In genomic region chr18:2654828-2655152, GRCh38 we compare ENCODE assay signal across 8 cellular contexts. TPM values are rescaled to one million over a fixed set of nuclear protein-coding genes. Genes with fewer than 3 reads are reported as not detected.
DNase-seq lines count a peak whose midpoint lies in the region; ATAC-seq and TF ChIP-seq lines count a peak whose summit lies in the region.

No MANE protein-coding gene starts in this region.

- intact Hi-C loops in vagina (cut with DNase I) = loop anchor here (5.0 kb wide), 1 partner anchor 82 kb away; the partner anchor contains the start of genes METTL4 and NDC80

- peaks cover 25% of the 10 kb centered on the region for H3K4me1 ChIP-seq in vagina

- H3K36me3 Mint-ChIP-seq in memory B cell = peaks cover 10% of the 10 kb centered on the region

- H3K4me3 ChIP-seq in MG63 (peak overlapping the region; percentile 91), vagina (peak overlapping the region; percentile 73 to 98)

- peak; percentile 74 to 80 for DNase-seq in stimulated activated CD8-positive, alpha-beta memory T cell treated with anti-CD3 and anti-CD28 coated beads, Interleukin-7, amount 100 ng/mL, for 4 hours (ENCODE audit: low read depth in 2 of 2)
- no peak for DNase-seq in stimulated activated CD8-positive, alpha-beta memory T cell treated with anti-CD3 and anti-CD28 coated beads, Interleukin-4, amount 100 ng/mL, for 48 hours
- DNase-seq in MG63 = no peak
- DNase-seq in caudate nucleus (lab: John Stamatoyannopoulos, UW) = peak in 6 of 61 donors; percentile 15 to 72 (median 38)
- DNase-seq in memory B cell (ENCODE audit: low spot score in 2 of 2) = peak in 1 of 2 donors; percentile 87
- no peak for DNase-seq in vagina (ENCODE audit: extremely low spot score in 2 of 2)
- no peak for DNase-seq in activated CD8-positive, alpha-beta memory T cell treated with anti-CD3 and anti-CD28 coated beads for 24 hours

- no peaks in the 10 kb centered on the region for H3K27me3 Mint-ChIP-seq in memory B cell

- H3K36me3 ChIP-seq in MG63 (no peaks in the 10 kb centered on the region; the same call in 1 of the 2 replicates), vagina (no peaks in the 10 kb centered on the region)

- peak overlapping the region; percentile 96 for H3K27ac ChIP-seq in caudate nucleus (ENCODE audit: low read depth, low read length)
- peak overlapping the region; percentile 99 for H3K27ac ChIP-seq in vagina

- H3K27me3 ChIP-seq in MG63 = no peaks in the 10 kb centered on the region
- H3K27me3 ChIP-seq in vagina = no peaks in the 10 kb centered on the region

- H3K27ac Mint-ChIP-seq in memory B cell = peak overlapping the region; percentile 99

- no peak for TF ChIP-seq POLR2A in vagina (IDR thresholded peaks at IDR 0.05)

- peak overlapping the region; percentile 96 for H3K4me3 Mint-ChIP-seq in memory B cell

- ATAC-seq in memory B cell (ENCODE audit: low read depth) = peak; percentile 58
- no peak for ATAC-seq in GM21825 (IDR thresholded peaks at IDR 0.05; ENCODE audit: unreplicated experiment)

- no peak for TF ChIP-seq CTCF in vagina (IDR thresholded peaks at IDR 0.05)

- H3K9me3 ChIP-seq in MG63 (no peaks in the 10 kb centered on the region), vagina (no peaks in the 10 kb centered on the region)

- no peaks in the 10 kb centered on the region for H3K9me3 Mint-ChIP-seq in memory B cell

- peaks cover 17% of the 10 kb centered on the region for H3K4me1 Mint-ChIP-seq in memory B cell

RNA-seq across cellular contexts. Expression of gene SMCHD1, which starts 0.7 kb away (rescaled TPM):
- 16.2 and 19.0 TPM in 2 replicates for total RNA-seq in MG63 (2014; rRNA removed; shearing (Covaris generic); ENCODE audit: low replicate concordance)
- 62.4 TPM for total RNA-seq in vagina

Comparison
In these comparisons a context has a peak if more than half of its experiments do, and no peak if none do; other contexts are left out.
1. DNase-seq: peak in stimulated activated CD8-positive, alpha-beta memory T cell treated with anti-CD3 and anti-CD28 coated beads, Interleukin-7, amount 100 ng/mL, for 4 hours (2 of 2); none in stimulated activated CD8-positive, alpha-beta memory T cell treated with anti-CD3 and anti-CD28 coated beads, Interleukin-4, amount 100 ng/mL, for 48 hours (single experiment), MG63 (single experiment), vagina (0 of 2) and activated CD8-positive, alpha-beta memory T cell treated with anti-CD3 and anti-CD28 coated beads for 24 hours (single experiment).